9 cellular contexts compared by ENCODE assay signal in the genomic region with DNA sequence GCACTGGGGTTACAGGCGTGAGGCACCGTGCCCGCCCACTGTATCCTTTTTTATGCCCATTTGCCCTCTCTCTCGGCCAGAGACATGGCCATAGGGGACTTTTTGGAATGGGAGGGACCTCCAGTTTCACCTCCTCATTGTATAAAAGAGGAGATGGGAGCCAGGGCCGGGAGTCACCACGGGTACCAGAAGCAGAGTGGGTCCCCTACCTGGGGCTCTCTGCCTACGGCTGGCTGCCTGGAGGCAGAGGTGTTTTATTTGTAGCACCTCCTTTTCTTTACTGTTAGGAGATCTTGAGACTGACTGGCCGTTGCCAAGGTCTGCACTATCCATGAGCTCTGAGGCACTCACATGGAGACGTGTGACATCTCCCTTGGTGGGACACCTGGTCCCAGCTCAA.
DNase-seq lines count a peak whose midpoint lies in the region; ATAC-seq, FAIRE-seq and TF ChIP-seq lines count a peak whose summit lies in the region.
"Had no signal": no experiment of that assay in that cellular context is flagged by ENCODE, and none has a peak within 500 bp of the region (broad histone marks: within the 10 kb centered on the region; RNA-seq: fewer than 3 reads in every experiment).

No MANE protein-coding gene starts in this region.

- no peaks in the 10 kb centered on the region for H3K9me2 ChIP-seq in hepatocyte (replicated peaks; ENCODE audit: insufficient read depth)

- H4K20me1 ChIP-seq in endothelial cell of umbilical vein (replicated peaks; ENCODE audit: control insufficient read depth, extremely low read depth, insufficient read depth, low read length) (no peaks in the 10 kb centered on the region), hepatocyte (ENCODE audit: insufficient read depth, poor library complexity, severe bottlenecking) (no peaks in the 10 kb centered on the region)

- peak overlapping the region; percentile 83 for H3K4me3 Mint-ChIP-seq in CD8-positive, alpha-beta T cell

- FAIRE-seq in endothelial cell of umbilical vein (lab: Jason Lieb, UNC): no peak

- dilution Hi-C loops in endothelial cell of umbilical vein (cut with MboI; ENCODE audit: extremely low pct_ligation_motif_present, low sequenced_read_pairs): no loop called here

- CTCF ChIA-PET in CD8-positive, alpha-beta T cell (lab: Charles Lee): interaction anchor here (1.8 kb wide), 1 partner anchor 165 kb away, joined by 6 read pairs; no protein-coding TSS in a partner anchor
- CTCF ChIA-PET in endothelial cell of umbilical vein (lab: Charles Lee): interaction anchor here (0.9 to 1.7 kb wide), 5 partner anchors 8 to 165 kb away, joined by 3 to 5 read pairs (median 3); no protein-coding TSS in a partner anchor

- no peaks in the 10 kb centered on the region for H3K27me3 Mint-ChIP-seq in CD8-positive, alpha-beta T cell (ENCODE audit: low read depth)

- POLR2A ChIA-PET in CD8-positive, alpha-beta T cell (lab: Charles Lee): interaction anchor here (1.0 kb wide), 1 partner anchor 8 kb away, joined by 3 read pairs; no protein-coding TSS in a partner anchor
- POLR2A ChIA-PET in endothelial cell of umbilical vein (lab: Charles Lee): no interaction called here

- H2AFZ ChIP-seq in endothelial cell of umbilical vein (ENCODE audit: low read depth, low read length) (no peak overlapping the region), hepatocyte (no peak overlapping the region)

- no peaks in the 10 kb centered on the region for H3K9me1 ChIP-seq in endothelial cell of umbilical vein (replicated peaks; ENCODE audit: control insufficient read depth, extremely low read depth, insufficient read depth, low read length)

- H3K4me1 ChIP-seq in CD8-positive, alpha-beta T cell (ENCODE audit: insufficient read depth, low read length): peaks cover 63% of the 10 kb centered on the region
- peaks cover 31% of the 10 kb centered on the region for H3K4me1 ChIP-seq in endothelial cell of umbilical vein (ENCODE audit: control insufficient read depth, extremely low read depth, insufficient read depth, low read length)
- H3K4me1 ChIP-seq in psoas muscle: peaks cover 58% of the 10 kb centered on the region
- no peaks in the 10 kb centered on the region for H3K4me1 ChIP-seq in hepatocyte (ENCODE audit: insufficient read depth)

- H3K27me3 ChIP-seq in CD8-positive, alpha-beta T cell (ENCODE audit: insufficient read depth, low read length): no peaks in the 10 kb centered on the region
- H3K27me3 ChIP-seq in endothelial cell of umbilical vein (ENCODE audit: control insufficient read depth in 2 of 2, insufficient read depth in 2 of 2, low read length in 2 of 2) (no peaks in the 10 kb centered on the region), psoas muscle (ENCODE audit: insufficient read depth in 3 of 3, low read length in 2 of 3) (no peaks in the 10 kb centered on the region), hepatocyte (no peaks in the 10 kb centered on the region)
- H3K27me3 ChIP-seq: cardiac muscle cell had no signal

- DNase-seq in CD8-positive, alpha-beta T cell: peak in 2 of 7 experiments; percentile 15 to 47
- peak; percentile 36 for DNase-seq in RPMI8226
- DNase-seq in endothelial cell of umbilical vein (ENCODE audit: low read depth, low spot score): no peak
- no peak for DNase-seq in psoas muscle
- no peak for DNase-seq in DMS79 treated with DMSO at 0.1 percent for 48 hours (lab: John Stamatoyannopoulos, UW)
- no peak for DNase-seq in hepatic stellate cell (ENCODE audit: low spot score)
- DNase-seq in hepatocyte (ENCODE audit: low spot score): no peak

- BruUV-seq in endothelial cell of umbilical vein (replicated peaks; lab: Mats Ljungman, UMichigan): no TSS peak

- H3K27ac Mint-ChIP-seq in CD8-positive, alpha-beta T cell: peak overlapping the region; percentile 95

- peak overlapping the region; percentile 57 for H3K4me3 ChIP-seq in CD8-positive, alpha-beta T cell (ENCODE audit: low read depth, low read length)
- no peak overlapping the region for H3K4me3 ChIP-seq in endothelial cell of umbilical vein (replicated peaks in 1 of 3; ENCODE audit: insufficient read depth in 1 of 3, low read depth in 1 of 3, low read length in 3 of 3)
- H3K4me3 ChIP-seq in psoas muscle: no peak overlapping the region
- H3K4me3 ChIP-seq in hepatocyte: no peak overlapping the region
- H3K4me3 ChIP-seq: cardiac muscle cell had no signal

- H3K27ac ChIP-seq in CD8-positive, alpha-beta T cell (ENCODE audit: low read depth, low read length): peak overlapping the region; percentile 94
- H3K27ac ChIP-seq in endothelial cell of umbilical vein (ENCODE audit: insufficient read depth, low read depth, low read length) (peak overlapping the region; percentile 94), psoas muscle (peak overlapping the region; percentile 70), hepatocyte (no peak overlapping the region)

- H3K36me3 Mint-ChIP-seq in CD8-positive, alpha-beta T cell: no peaks in the 10 kb centered on the region

- H3K4me2 ChIP-seq in endothelial cell of umbilical vein (ENCODE audit: insufficient read depth, low read length): peak overlapping the region; percentile 80
- no peak overlapping the region for H3K4me2 ChIP-seq in hepatocyte

- no peak for TF ChIP-seq CTCF in CD8-positive, alpha-beta T cell (IDR thresholded peaks at IDR 0.05)
- TF ChIP-seq CTCF in endothelial cell of umbilical vein (IDR thresholded peaks at IDR 0.05; ENCODE audit: extremely low read depth in 1 of 2, insufficient read depth in 1 of 2, low read depth in 1 of 2, low read length in 2 of 2): no peak
- no peak for TF ChIP-seq CTCF in psoas muscle (IDR thresholded peaks at IDR 0.05)
- no peak for TF ChIP-seq CTCF in hepatocyte (IDR thresholded peaks at IDR 0.05; ENCODE audit: poor library complexity)

- H3K9ac ChIP-seq in endothelial cell of umbilical vein (replicated peaks; ENCODE audit: extremely low read depth, insufficient read depth, low read length): peak overlapping the region; percentile 90

- no peaks in the 10 kb centered on the region for H3K79me2 ChIP-seq in endothelial cell of umbilical vein (ENCODE audit: control insufficient read depth, insufficient read depth, low read length)
- no peaks in the 10 kb centered on the region for H3K79me2 ChIP-seq in hepatocyte

- no peak for ATAC-seq in CD8-positive, alpha-beta T cell
- no peak for ATAC-seq in psoas muscle
- ATAC-seq in HG02763 (IDR thresholded peaks at IDR 0.05; ENCODE audit: unreplicated experiment): no peak

- H3K9me3 ChIP-seq in CD8-positive, alpha-beta T cell (ENCODE audit: low read length): no peaks in the 10 kb centered on the region
- H3K9me3 ChIP-seq in endothelial cell of umbilical vein (replicated peaks; ENCODE audit: control insufficient read depth, insufficient read depth, low read length): no peaks in the 10 kb centered on the region
- H3K9me3 ChIP-seq in psoas muscle: no peaks in the 10 kb centered on the region
- H3K9me3 ChIP-seq in hepatocyte (ENCODE audit: low read depth): no peaks in the 10 kb centered on the region

- no peak for TF ChIP-seq POLR2A in endothelial cell of umbilical vein (IDR thresholded peaks at IDR 0.05; ENCODE audit: low read depth, low read length)

- intact Hi-C loops in CD8-positive, alpha-beta T cell (cut with DNase I, micrococcal nuclease): loop anchor here (5.0 kb wide), 3 partner anchors 56 to 341 kb away; no protein-coding TSS in a partner anchor
- intact Hi-C loops in endothelial cell of umbilical vein (cut with micrococcal nuclease) (loop anchor here (2.0 to 5.0 kb wide), 2 partner anchors 151 to 419 kb away; no protein-coding TSS in a partner anchor), psoas muscle (cut with DNase I) (no loop called here)

- WGBS in psoas muscle, 3 donors: 82 to 90% (median 83%) methylated on average over 9 of the region's 9 CpGs
- 93% methylated on average over 9 of the region's 9 CpGs for WGBS in hepatocyte (ENCODE audit: low lambda C conversion rate, missing lambda C conversion rate)

- H3K9me3 Mint-ChIP-seq in CD8-positive, alpha-beta T cell: no peaks in the 10 kb centered on the region

- no peaks in the 10 kb centered on the region for H3K36me3 ChIP-seq in CD8-positive, alpha-beta T cell (ENCODE audit: insufficient read depth, low read length)
- H3K36me3 ChIP-seq in endothelial cell of umbilical vein (ENCODE audit: control insufficient read depth in 2 of 2, extremely low read depth in 1 of 2, insufficient read depth in 2 of 2, low read length in 2 of 2) (no peaks in the 10 kb centered on the region), psoas muscle (ENCODE audit: insufficient read depth in 1 of 2, low read depth in 1 of 2) (no peaks in the 10 kb centered on the region), hepatocyte (replicated peaks; ENCODE audit: insufficient read depth, low read depth) (no peaks in the 10 kb centered on the region)
- H3K36me3 ChIP-seq: cardiac muscle cell had no signal

- peaks cover 71% of the 10 kb centered on the region for H3K4me1 Mint-ChIP-seq in CD8-positive, alpha-beta T cell (ENCODE audit: low read depth)

TF ChIP-seq in endothelial cell of umbilical vein, 7 proteins besides CTCF, POLR2A, EP300 and RAD21:
- TF ChIP-seq JUN (IDR thresholded peaks at IDR 0.05; ENCODE audit: borderline replicate concordance, insufficient read depth, insufficient read length, low read depth): no peak
- no peak for TF ChIP-seq POLR2AphosphoS5 (IDR thresholded peaks at IDR 0.05; ENCODE audit: insufficient read depth, low read depth, low read length)
- no peak for TF ChIP-seq GATA2 (IDR thresholded peaks at IDR 0.05; ENCODE audit: insufficient read depth, insufficient read length, low read depth, low read length)
- no peak for TF ChIP-seq FOS (IDR thresholded peaks at IDR 0.05; ENCODE audit: borderline replicate concordance, insufficient read depth, low read length)
- no peak for TF ChIP-seq EZH2 (IDR thresholded peaks at IDR 0.05; ENCODE audit: borderline replicate concordance, low read depth, low read length, severe bottlenecking)
- TF ChIP-seq MYC (IDR thresholded peaks at IDR 0.05; ENCODE audit: low read depth, low read length): no peak
- TF ChIP-seq MAX (IDR thresholded peaks at IDR 0.05; ENCODE audit: insufficient read depth, insufficient read length): no peak
TF ChIP-seq in endothelial cell of umbilical vein: peak in this region for 0.

Comparison
In these comparisons a context has a peak if more than half of its experiments do, and no peak if none do; other contexts are left out.
1. intact Hi-C loops: an anchor here in CD8-positive, alpha-beta T cell (5.0 kb wide) and endothelial cell of umbilical vein (2.0 to 5.0 kb wide); none called in psoas muscle.